In genomic region chr9:134406366-134407122, GRCh38 we compare ENCODE assay signal across 8 cellular contexts.
DNase-seq lines count a peak whose midpoint lies in the region; ATAC-seq, FAIRE-seq and TF ChIP-seq lines count a peak whose summit lies in the region.

No MANE protein-coding gene starts in this region.

- WGBS in right lobe of liver (ENCODE audit: insufficient coverage, low coverage, low lambda C conversion rate, missing lambda C conversion rate), result 18% methylated on average over 7 of the region's 23 CpGs

- H3K9me3 ChIP-seq in right lobe of liver, result no peaks in the 10 kb centered on the region
- no peaks in the 10 kb centered on the region for H3K9me3 ChIP-seq in uterus

- H3K4me1 ChIP-seq in right lobe of liver, result peaks cover 11 to 98% (median 59%) of the 10 kb centered on the region in 4 donors
- H3K4me1 ChIP-seq in uterus, result peaks cover 7 to 63% of the 10 kb centered on the region in 2 donors

- peaks cover 12% of the 10 kb centered on the region for H3K27me3 Mint-ChIP-seq in activated naive CD8-positive, alpha-beta T cell treated with anti-CD3 and anti-CD28 coated beads, Interleukin-2, amount 50 U/mL, for 24 hours

- H3K4me3 Mint-ChIP-seq in activated naive CD8-positive, alpha-beta T cell treated with anti-CD3 and anti-CD28 coated beads, Interleukin-2, amount 50 U/mL, for 24 hours, result peak overlapping the region; percentile 49

- H3K27me3 ChIP-seq in right lobe of liver, result no peaks in the 10 kb centered on the region
- H3K27me3 ChIP-seq in uterus, result no peaks in the 10 kb centered on the region

- peak overlapping the region; percentile 55 to 84 (median 61) for H3K27ac ChIP-seq in right lobe of liver
- peak overlapping the region; percentile 51 to 54 for H3K27ac ChIP-seq in uterus

- no peak for FAIRE-seq in D721Med (lab: Jason Lieb, UNC)

- TF ChIP-seq POLR2A in right lobe of liver (IDR thresholded peaks at IDR 0.05) (no peak), uterus (IDR thresholded peaks at IDR 0.05) (no peak)

- ATAC-seq in Right ventricle myocardium superior (ENCODE audit: poor library complexity) (no peak), left ventricle myocardium superior (no peak), right lobe of liver (peak in 1 of 4 donors; percentile 4)
- ATAC-seq in activated naive CD8-positive, alpha-beta T cell treated with anti-CD3 and anti-CD28 coated beads, Interleukin-2, amount 50 U/mL, for 24 hours, result no peak

- H3K36me3 Mint-ChIP-seq in activated naive CD8-positive, alpha-beta T cell treated with anti-CD3 and anti-CD28 coated beads, Interleukin-2, amount 50 U/mL, for 24 hours (ENCODE audit: low read depth), result peaks cover 2% of the 10 kb centered on the region

- no peaks in the 10 kb centered on the region for H3K9me3 Mint-ChIP-seq in activated naive CD8-positive, alpha-beta T cell treated with anti-CD3 and anti-CD28 coated beads, Interleukin-2, amount 50 U/mL, for 24 hours

- H3K36me3 ChIP-seq in right lobe of liver (peaks cover 0 to 36% (median 15%) of the 10 kb centered on the region in 4 donors), uterus (no peaks in the 10 kb centered on the region)

- intact Hi-C loops in Right ventricle myocardium superior (cut with DNase I), result no loop called here
- intact Hi-C loops in left ventricle myocardium superior (cut with micrococcal nuclease), result no loop called here
- intact Hi-C loops in right lobe of liver (cut with DNase I), result no loop called here
- intact Hi-C loops in uterus (cut with DNase I; ENCODE audit: low total_unique reads), result loop anchor here (10.0 kb wide), 1 partner anchor 82 kb away; the partner anchor contains the start of gene RXRA

- peak overlapping the region in 1 of 3 donors; percentile 8 for H3K4me3 ChIP-seq in right lobe of liver
- peak overlapping the region in 1 of 2 donors; percentile 12 for H3K4me3 ChIP-seq in uterus

- TF ChIP-seq CTCF in right lobe of liver (IDR thresholded peaks at IDR 0.05), result no peak
- TF ChIP-seq CTCF in uterus (IDR thresholded peaks at IDR 0.05), result no peak
- no peak for TF ChIP-seq CTCF in D721Med (IDR thresholded peaks at IDR 0.05; ENCODE audit: insufficient read depth, missing control alignments)

- H3K27ac Mint-ChIP-seq in activated naive CD8-positive, alpha-beta T cell treated with anti-CD3 and anti-CD28 coated beads, Interleukin-2, amount 50 U/mL, for 24 hours, result peak overlapping the region; percentile 54

- DNase-seq in Right ventricle myocardium superior, result peak; percentile 72
- no peak for DNase-seq in left ventricle myocardium superior
- no peak for DNase-seq in activated naive CD8-positive, alpha-beta T cell treated with anti-CD3 and anti-CD28 coated beads, Interleukin-2, amount 50 U/mL, for 24 hours
- no peak for DNase-seq in right lobe of liver
- no peak for DNase-seq in uterus
- DNase-seq in D721Med (ENCODE audit: insufficient read length, low spot score), result no peak
- DNase-seq in foreskin melanocyte, result no peak
- DNase-seq in stimulated activated CD4-positive, alpha-beta T cell treated with anti-CD3 and anti-CD28 coated beads, Interleukin-4, amount 100 ng/mL, for 1 hour, result no peak

- H3K4me1 Mint-ChIP-seq in activated naive CD8-positive, alpha-beta T cell treated with anti-CD3 and anti-CD28 coated beads, Interleukin-2, amount 50 U/mL, for 24 hours, result peaks cover 38% of the 10 kb centered on the region
